In genomic region chr4:173539986-173540385, GRCh38 we compare ENCODE assay signal across 20 cellular contexts. TPM values are rescaled to one million over a fixed set of nuclear protein-coding genes. Genes with fewer than 3 reads are reported as not detected.
"Had no signal": no experiment of that assay in that cellular context is flagged by ENCODE, and none has a peak within 500 bp of the region (broad histone marks: within the 10 kb centered on the region; RNA-seq: fewer than 3 reads in every experiment).

No MANE protein-coding gene starts in this region.

- H3K9me3 ChIP-seq: esophagus squamous epithelium, gastrocnemius medialis, tibial artery had no signal

- DNase-seq: activated CD4-positive, alpha-beta T cell treated with anti-CD3 and anti-CD28 coated beads, Interleukin-2, amount 10 ng/mL, durations not matched to agents 7 days and 5 days; activated CD8-positive, alpha-beta T cell treated with anti-CD3 and anti-CD28 coated beads, Interleukin-2, amount 10 ng/mL, durations not matched to agents 7 days and 5 days; activated gamma-delta T cell; activated naive CD4-positive, alpha-beta T cell treated with anti-CD3 and anti-CD28 coated beads, Interleukin-2, amount 50 U/mL, for 16 hours; activated naive CD8-positive, alpha-beta T cell treated with anti-CD3 and anti-CD28 coated beads, Interleukin-2, amount 50 U/mL, for 24 hours; cerebellar nuclear complex; esophagus squamous epithelium; gastrocnemius medialis; head of caudate nucleus; kidney; natural killer cell; retina; stimulated activated CD4-positive, alpha-beta T cell treated with anti-CD3 and anti-CD28 coated beads, Interleukin-4, amount 100 ng/mL, for 24 hours; stimulated activated naive CD4-positive, alpha-beta T cell treated with Interleukin-2 at 50 U/mL for 16 hours; tibial artery had no signal

- H3K27ac ChIP-seq: esophagus squamous epithelium, gastrocnemius medialis, VCaP had no signal

- H3K36me3 ChIP-seq: esophagus squamous epithelium, gastrocnemius medialis, tibial artery had no signal

- ATAC-seq: activated CD4-positive, CD25-positive, alpha-beta regulatory T cell treated with anti-CD3 and anti-CD28 coated beads, Interleukin-2, amount 50 U/mL, for 24 hours; activated CD8-positive, alpha-beta T cell treated with anti-CD3 and anti-CD28 coated beads, Interleukin-2, amount 10 ng/mL, durations not matched to agents 7 days and 5 days; activated naive CD8-positive, alpha-beta T cell treated with anti-CD3 and anti-CD28 coated beads, Interleukin-2, amount 50 U/mL, for 24 hours; gastrocnemius medialis; left lobe of liver; natural killer cell had no signal

- H3K4me3 ChIP-seq: esophagus squamous epithelium had no signal

RNA-seq across cellular contexts. Expression of gene HAND2, which starts 10.0 kb away (rescaled TPM):
- total RNA-seq: activated CD4-positive, alpha-beta T cell treated with anti-CD3 and anti-CD28 coated beads, Interleukin-2, amount 10 ng/mL, durations not matched to agents 7 days and 5 days; activated CD8-positive, alpha-beta T cell treated with anti-CD3 and anti-CD28 coated beads, Interleukin-2, amount 10 ng/mL, durations not matched to agents 7 days and 5 days; activated T-helper 1 cell treated with anti-CD3 and anti-CD28 coated beads, Interleukin-12 subunit alpha, Interleukin-12 subunit beta, Interleukin-2, Interleukin-4 antibody, amounts not matched to agents 30 ng/mL and 10 ng/mL and 1 ng/mL, durations not matched to agents 14 hours and 24 hours and 36 hours; lung microvascular endothelial cell; natural killer cell had no signal
